15 cellular contexts compared by ENCODE assay signal in the genomic region with DNA sequence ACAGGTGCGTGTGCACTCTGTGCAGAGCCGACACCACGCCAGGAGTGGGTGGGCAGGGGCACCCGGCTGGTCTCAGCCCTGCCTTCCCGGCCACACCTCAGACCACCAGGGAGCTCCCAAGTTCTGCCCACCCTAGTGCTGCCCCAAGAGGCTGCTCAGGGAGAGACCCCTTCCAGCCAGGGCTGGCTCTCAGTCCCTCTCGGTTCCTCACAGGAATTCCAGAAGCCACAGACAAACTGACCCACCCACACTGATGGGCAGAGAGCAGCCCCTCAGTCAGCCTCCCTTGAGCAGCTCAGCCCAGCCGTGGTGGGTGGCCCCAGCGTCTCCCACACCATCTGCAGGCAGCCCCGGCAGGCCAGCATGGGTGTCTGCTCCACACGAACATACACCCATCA. TPM values are rescaled to one million over a fixed set of nuclear protein-coding genes. Genes with fewer than 3 reads are reported as not detected.
DNase-seq lines count a peak whose midpoint lies in the region; FAIRE-seq and TF ChIP-seq lines count a peak whose summit lies in the region.
"Had no signal": no experiment of that assay in that cellular context is flagged by ENCODE, and none has a peak within 500 bp of the region (broad histone marks: within the 10 kb centered on the region; RNA-seq: fewer than 3 reads in every experiment).

No MANE protein-coding gene starts in this region.

- H3K4me3 Mint-ChIP-seq in brain: no peak overlapping the region
- no peak overlapping the region for H3K4me3 Mint-ChIP-seq in nephron progenitor cell

- H3K27ac Mint-ChIP-seq in brain (peak overlapping the region; percentile 35 to 95 (median 85)), nephron progenitor cell (peak overlapping the region; percentile 62)

- peaks cover 16% of the 10 kb centered on the region for H3K4me1 Mint-ChIP-seq in brain
- H3K4me1 Mint-ChIP-seq in nephron progenitor cell: peaks cover 17% of the 10 kb centered on the region

- DNase-seq in stimulated activated CD4-positive, alpha-beta T cell treated with anti-CD3 and anti-CD28 coated beads, Interleukin-4, amount 100 ng/mL, for 24 hours: peak; percentile 1
- DNase-seq in stimulated activated CD4-positive, alpha-beta T cell treated with anti-CD3 and anti-CD28 coated beads, Interleukin-4, amount 100 ng/mL, for 1 hour: no peak
- DNase-seq in nephron progenitor cell (no peak), SHP77 treated with DMSO at 0.1 percent for 48 hours (lab: John Stamatoyannopoulos, UW) (no peak), HTR-8/SVneo (ENCODE audit: insufficient read length, low spot score) (no peak)
- DNase-seq in activated effector memory CD4-positive, alpha-beta T cell treated with Interleukin-2 at 50 U/mL for 16 hours: no peak
- no peak for DNase-seq in stimulated activated CD4-positive, alpha-beta T cell treated with anti-CD3 and anti-CD28 coated beads, Interleukin-2, amount 100 ng/mL, for 24 hours
- DNase-seq: activated CD8-positive, alpha-beta memory T cell treated with anti-CD3 and anti-CD28 coated beads, Interleukin-2, amount 50 U/mL, for 48 hours; AML-193; erythroblast; hippocampal formation; mammary epithelial cell; NCI-H1048; NCI-H2227 treated with DMSO at 0.1 percent for 48 hours had no signal

- no peaks in the 10 kb centered on the region for H3K27me3 Mint-ChIP-seq in brain
- no peaks in the 10 kb centered on the region for H3K27me3 Mint-ChIP-seq in nephron progenitor cell (ENCODE audit: low read depth, poor library complexity)

- H3K9me3 Mint-ChIP-seq in brain (peaks cover 12 to 33% (median 19%) of the 10 kb centered on the region in 5 experiments), nephron progenitor cell (peaks cover 28% of the 10 kb centered on the region)

- TF ChIP-seq CTCF in brain (conservative IDR thresholded peaks at IDR 0.05) (no peak), nephron progenitor cell (IDR thresholded peaks at IDR 0.05) (no peak)

- FAIRE-seq in HTR-8/SVneo (lab: Jason Lieb, UNC): no peak

- peaks cover 17% of the 10 kb centered on the region for H3K36me3 Mint-ChIP-seq in brain
- H3K36me3 Mint-ChIP-seq in nephron progenitor cell (ENCODE audit: low read depth): peaks cover 16% of the 10 kb centered on the region

RNA-seq across cellular contexts. Expression of a gene that starts 33.8 kb away (rescaled TPM):
- polyA plus RNA-seq in brain (ENCODE audit: insufficient read depth, low read depth, low replicate concordance): 52.7 TPM
